12 cellular contexts compared by ENCODE assay signal in genomic region chr1:6248798-6249731, GRCh38. TPM values are rescaled to one million over a fixed set of nuclear protein-coding genes. Genes with fewer than 3 reads are reported as not detected.
DNase-seq lines count a peak whose midpoint lies in the region; ATAC-seq and TF ChIP-seq lines count a peak whose summit lies in the region.
"Had no signal": no experiment of that assay in that cellular context is flagged by ENCODE, and none has a peak within 500 bp of the region (broad histone marks: within the 10 kb centered on the region; RNA-seq: fewer than 3 reads in every experiment).

No MANE protein-coding gene starts in this region.

- ATAC-seq in heart right ventricle, result peak in 5 of 8 donors; percentile 7 to 36 (median 10)

- H3K4me1 ChIP-seq in heart right ventricle, result peaks cover 0 to 32% (median 22%) of the 10 kb centered on the region in 9 donors
- H3K4me1 ChIP-seq in neuronal stem cell (ENCODE audit: control insufficient read depth in 2 of 2, insufficient read depth in 1 of 2, low read depth in 1 of 2, low read length in 2 of 2), result peaks cover 15 to 20% of the 10 kb centered on the region in 2 donors

- H2BK120ac ChIP-seq in neuronal stem cell (ENCODE audit: low read depth, low read length), result no peak overlapping the region

- no peak overlapping the region for H3K14ac ChIP-seq in neuronal stem cell (ENCODE audit: low read length)

- no peak overlapping the region for H2BK5ac ChIP-seq in neuronal stem cell (ENCODE audit: low read length)

- H3K4me3 ChIP-seq in heart right ventricle (peak overlapping the region in 2 of 10 donors; percentile 8 to 10), neuronal stem cell (ENCODE audit: low read length in 2 of 2) (peak overlapping the region in 1 of 2 donors; percentile 66)

- H3K79me1 ChIP-seq in neuronal stem cell (ENCODE audit: low read depth, low read length), result no peaks in the 10 kb centered on the region

- 6% methylated on average over 88 to 98 of the region's 98 CpGs for WGBS in heart right ventricle, 2 donors
- WGBS in neuronal stem cell (ENCODE audit: extremely low coverage in 2 of 2, insufficient read length in 2 of 2, insufficient replicate concordance in 1 of 2), 2 donors, result no CpG with 5 or more reads among the region's 98 CpGs

- no peak overlapping the region for H4K91ac ChIP-seq in neuronal stem cell (ENCODE audit: low read depth, low read length, poor library complexity)

- H3K9me3 Mint-ChIP-seq in activated naive CD4-positive, alpha-beta T cell treated with anti-CD3 and anti-CD28 coated beads, Interleukin-2, amount 10 ng/mL, durations not matched to agents 7 days and 5 days, result no peaks in the 10 kb centered on the region

- no peak overlapping the region for H4K8ac ChIP-seq in neuronal stem cell (ENCODE audit: low read depth, low read length)

- H3K18ac ChIP-seq in neuronal stem cell (ENCODE audit: low read length), result peak overlapping the region; percentile 50

- DNase-seq in CD1c-positive myeloid dendritic cell (ENCODE audit: extremely low spot score), result peak; percentile 43
- peak; percentile 26 for DNase-seq in NCI-H69 (lab: John Stamatoyannopoulos, UW)
- peak in 1 of 2 donors; percentile 49 for DNase-seq in heart right ventricle
- no peak for DNase-seq in neuronal stem cell (ENCODE audit: low spot score)
- DNase-seq in cortex of kidney (lab: John Stamatoyannopoulos, UW), result no peak
- DNase-seq in AML-193 (lab: John Stamatoyannopoulos, UW), result no peak
- DNase-seq in UCSD-AML1 (lab: John Stamatoyannopoulos, UW; ENCODE audit: unreplicated experiment), result no peak
- DNase-seq in activated naive CD4-positive, alpha-beta T cell treated with anti-CD3 and anti-CD28 coated beads, Interleukin-2, amount 10 ng/mL, durations not matched to agents 7 days and 5 days, result no peak
- DNase-seq: amygdala, DMS79, NCI-H2227 treated with DMSO at 0.1 percent for 48 hours had no signal

- no peak overlapping the region for H2BK15ac ChIP-seq in neuronal stem cell (ENCODE audit: low read length)

- peak in 2 of 9 donors; percentile 13 to 24 for TF ChIP-seq CTCF in heart right ventricle (IDR thresholded peaks at IDR 0.05)

- H3K36me3 Mint-ChIP-seq in activated naive CD4-positive, alpha-beta T cell treated with anti-CD3 and anti-CD28 coated beads, Interleukin-2, amount 10 ng/mL, durations not matched to agents 7 days and 5 days, result no peaks in the 10 kb centered on the region

- H2BK12ac ChIP-seq in neuronal stem cell (ENCODE audit: low read length), result no peak overlapping the region

- CTCF ChIA-PET in activated naive CD4-positive, alpha-beta T cell treated with anti-CD3 and anti-CD28 coated beads, Interleukin-2, amount 10 ng/mL, durations not matched to agents 7 days and 5 days (lab: Charles Lee), result interaction anchor here (2.9 to 3.9 kb wide), 5 partner anchors 154 to 189 kb away, joined by 13 to 27 read pairs (median 19); partner anchors contain the start of gene HES2

- peak overlapping the region; percentile 80 for H3K9ac ChIP-seq in neuronal stem cell (ENCODE audit: low read depth, low read length, poor library complexity)

- H3K4me2 ChIP-seq in neuronal stem cell (ENCODE audit: insufficient read depth, low read length, poor library complexity, severe bottlenecking), result peak overlapping the region; percentile 66

- H3K4ac ChIP-seq in neuronal stem cell (ENCODE audit: low read length), result no peak overlapping the region

- no peak overlapping the region for H3K4me3 Mint-ChIP-seq in activated naive CD4-positive, alpha-beta T cell treated with anti-CD3 and anti-CD28 coated beads, Interleukin-2, amount 10 ng/mL, durations not matched to agents 7 days and 5 days

- H3K9me3 ChIP-seq in heart right ventricle (no peaks in the 10 kb centered on the region), neuronal stem cell (replicated peaks in 1 of 2; ENCODE audit: control insufficient read depth in 2 of 2, insufficient read depth in 1 of 2, low read depth in 1 of 2, low read length in 2 of 2) (no peaks in the 10 kb centered on the region)

- H3K27me3 ChIP-seq in heart right ventricle, result peaks cover 12 to 80% (median 79%) of the 10 kb centered on the region in 7 donors
- H3K27me3 ChIP-seq in neuronal stem cell (ENCODE audit: control insufficient read depth in 3 of 3, insufficient read depth in 3 of 3, low read depth in 1 of 3, low read length in 3 of 3), result peaks cover 5 to 45% (median 7%) of the 10 kb centered on the region in 3 experiments

- intact Hi-C loops in heart right ventricle (cut with DNase I), result loop anchor here in 8 of 10 donors (1.0 to 10.0 kb wide), 13 partner anchors 33 to 197 kb away; partner anchors contain the start of gene CHD5 (in 1 of the 8)

- peak overlapping the region; percentile 85 for H3K23ac ChIP-seq in neuronal stem cell (ENCODE audit: low read depth, low read length, poor library complexity)

- no peak overlapping the region for H3K27ac Mint-ChIP-seq in activated naive CD4-positive, alpha-beta T cell treated with anti-CD3 and anti-CD28 coated beads, Interleukin-2, amount 10 ng/mL, durations not matched to agents 7 days and 5 days

- H3K36me3 ChIP-seq in heart right ventricle, result peaks cover 0 to under 1% (median 0%) of the 10 kb centered on the region in 9 donors
- H3K36me3 ChIP-seq in neuronal stem cell (replicated peaks in 1 of 2; ENCODE audit: control insufficient read depth in 2 of 2, insufficient read depth in 2 of 2, low read length in 2 of 2), result peaks cover 7 to 12% of the 10 kb centered on the region in 2 donors

- H3K27me3 Mint-ChIP-seq in activated naive CD4-positive, alpha-beta T cell treated with anti-CD3 and anti-CD28 coated beads, Interleukin-2, amount 10 ng/mL, durations not matched to agents 7 days and 5 days, result peaks cover 88% of the 10 kb centered on the region

- H2AK5ac ChIP-seq in neuronal stem cell (ENCODE audit: low read depth, low read length), result peak overlapping the region; percentile 66

- H3K4me1 Mint-ChIP-seq in activated naive CD4-positive, alpha-beta T cell treated with anti-CD3 and anti-CD28 coated beads, Interleukin-2, amount 10 ng/mL, durations not matched to agents 7 days and 5 days, result peaks cover 19% of the 10 kb centered on the region

- no peak overlapping the region for H2AFZ ChIP-seq in neuronal stem cell (ENCODE audit: low read length)

- no peak overlapping the region for H3K27ac ChIP-seq in heart right ventricle
- no peak overlapping the region for H3K27ac ChIP-seq in neuronal stem cell (replicated peaks; ENCODE audit: low read length)

RNA-seq across cellular contexts. Expression of gene HES3, which starts 5.1 kb away (rescaled TPM):
- not detected for total RNA-seq in heart right ventricle
- polyA plus RNA-seq in heart right ventricle, result not detected
- 0.08 TPM for polyA plus RNA-seq in neuronal stem cell (2013, experiment 1 of 2)
- 0.15 TPM for polyA plus RNA-seq in neuronal stem cell (2013, experiment 2 of 2)
- total RNA-seq: temporal lobe had no signal

RNA-seq across cellular contexts. Expression of gene GPR153, which starts 11.8 kb away (rescaled TPM):
- total RNA-seq in heart right ventricle, result 1 to 10 TPM; 1.8 to 8.5 (median 3.6) TPM
- polyA plus RNA-seq in heart right ventricle, result 1 to 10 TPM; 2.0 to 3.7 TPM
- polyA plus RNA-seq in neuronal stem cell (2013, experiment 1 of 2), result 21.7 TPM
- polyA plus RNA-seq in neuronal stem cell (2013, experiment 2 of 2), result 21.5 TPM

RNA-seq across cellular contexts. Expression of gene ICMT, which starts 13.3 kb away (rescaled TPM):
- total RNA-seq in heart right ventricle, result 10 to 100 TPM; 47.9 to 81.0 (median 64.4) TPM
- polyA plus RNA-seq in heart right ventricle, result 10 to 100 TPM; 16.5 to 38.3 TPM
- polyA plus RNA-seq in neuronal stem cell (2013, experiment 1 of 2), result 38.1 TPM
- 38.5 TPM for polyA plus RNA-seq in neuronal stem cell (2013, experiment 2 of 2)

RNA-seq across cellular contexts. Expression of gene RNF207, which starts 43.1 kb away (rescaled TPM):
- total RNA-seq in heart right ventricle, result 100 to 1,000 TPM in 1 of 10 donors, 10 to 100 TPM in 9; 30.6 to 101 (median 67.4) TPM
- polyA plus RNA-seq in heart right ventricle, result 100 to 1,000 TPM in 1 of 2 donors, 10 to 100 TPM in 1; 16.2 to 183 TPM
- polyA plus RNA-seq in neuronal stem cell (2013, experiment 1 of 2), result 0.68 TPM
- polyA plus RNA-seq in neuronal stem cell (2013, experiment 2 of 2), result 0.66 TPM

RNA-seq across cellular contexts. Expression of gene RPL22, which starts 49.7 kb away (rescaled TPM):
- total RNA-seq in heart right ventricle, result 100 to 1,000 TPM; 223 to 298 (median 273) TPM
- 100 to 1,000 TPM; 295 to 639 TPM for polyA plus RNA-seq in heart right ventricle
- polyA plus RNA-seq in neuronal stem cell (2013, experiment 1 of 2), result 1,500 TPM
- polyA plus RNA-seq in neuronal stem cell (2013, experiment 2 of 2), result 1,497 TPM

Comparison
In these comparisons a context has a peak if more than half of its experiments do, and no peak if none do; other contexts are left out.
1. DNase-seq: peak in CD1c-positive myeloid dendritic cell (single experiment) and NCI-H69 (single experiment); none in neuronal stem cell (single experiment), cortex of kidney (single experiment), AML-193 (0 of 2), UCSD-AML1 (single experiment) and activated naive CD4-positive, alpha-beta T cell treated with anti-CD3 and anti-CD28 coated beads, Interleukin-2, amount 10 ng/mL, durations not matched to agents 7 days and 5 days (single experiment).